Comparison of ENCODE assay signal across 1 cellular context in genomic region chr10:28631896-28632596, GRCh38.
TF ChIP-seq lines count a peak whose summit lies in the region.

No MANE protein-coding gene starts in this region.

TF ChIP-seq in HEK293, 187 proteins besides CTCF, POLR2A, EP300 and RAD21 (continued from another document):
- 0 out of 2 replicates have a peak, but pooled peaks have one; percentile 19 for TF ChIP-seq HIC1 (tag by site-specific recombination; IDR thresholded peaks at IDR 0.05)
- peak; percentile 66 for TF ChIP-seq ZNF366 (tag by site-specific recombination; conservative IDR thresholded peaks at IDR 0.05)
- TF ChIP-seq BCL11B (tag by site-specific recombination; IDR thresholded peaks at IDR 0.05; ENCODE audit: low read depth) = no peak
- peak; percentile 61 for TF ChIP-seq GLI2 (tag by site-specific recombination; IDR thresholded peaks at IDR 0.05; ENCODE audit: borderline replicate concordance, low read depth)
- no peak for TF ChIP-seq ZNF280D (tag by site-specific recombination; IDR thresholded peaks at IDR 0.05)
- TF ChIP-seq ZNF174 (tag by site-specific recombination; IDR thresholded peaks at IDR 0.05) = no peak
- TF ChIP-seq ZBTB26 (tag by site-specific recombination; optimal IDR thresholded peaks at IDR 0.05) = no peak
- no peak for TF ChIP-seq ZNF645 (tag by site-specific recombination; IDR thresholded peaks at IDR 0.05)
- no peak for TF ChIP-seq ZNF169 (tag by site-specific recombination; IDR thresholded peaks at IDR 0.05)
- no peak for TF ChIP-seq ZNF510 (tag by site-specific recombination; IDR thresholded peaks at IDR 0.05; ENCODE audit: insufficient replicate concordance)
- no peak for TF ChIP-seq ZNF621 (tag by site-specific recombination; IDR thresholded peaks at IDR 0.05)
- no peak for TF ChIP-seq ZFP41 (tag by site-specific recombination; IDR thresholded peaks at IDR 0.05; ENCODE audit: borderline replicate concordance)
